In genomic region chr3:127824151-127824825, GRCh38 we compare ENCODE assay signal across 1 cellular context.
TF ChIP-seq lines count a peak whose summit lies in the region.

No MANE protein-coding gene starts in this region.

TF ChIP-seq in GM23338, 12 proteins besides CTCF, POLR2A, EP300 and RAD21 (continued from another document):
- TF ChIP-seq STAT1 (IDR thresholded peaks at IDR 0.05; ENCODE audit: unreplicated experiment) (no peak), ZNF462 (CRISPR knock-in tag; IDR thresholded peaks at IDR 0.05) (no peak), EZH2 (IDR thresholded peaks at IDR 0.05; ENCODE audit: low read depth, unreplicated experiment) (no peak)
